8 cellular contexts compared by ENCODE assay signal in genomic region chr20:31605902-31606677, GRCh38. TPM values are rescaled to one million over a fixed set of nuclear protein-coding genes. Genes with fewer than 3 reads are reported as not detected.
DNase-seq lines count a peak whose midpoint lies in the region; ATAC-seq and TF ChIP-seq lines count a peak whose summit lies in the region.

No MANE protein-coding gene starts in this region.

- peak overlapping the region; percentile 100 for H3K27ac Mint-ChIP-seq in mesothelial cell of epicardium

- peak overlapping the region; percentile 96 to 100 for H3K9ac ChIP-seq in duodenal mucosa (ENCODE audit: low read depth in 1 of 2, low read length in 2 of 2)

- peaks cover 46 to 59% of the 10 kb centered on the region in 2 donors for H3K4me1 ChIP-seq in duodenal mucosa (ENCODE audit: control insufficient read depth in 1 of 2, insufficient read depth in 2 of 2, low read length in 2 of 2)
- H3K4me1 ChIP-seq in vagina = peaks cover 68% of the 10 kb centered on the region

- no peak for ATAC-seq in HG02870 (IDR thresholded peaks at IDR 0.05; ENCODE audit: unreplicated experiment)

- no peaks in the 10 kb centered on the region for H3K27me3 ChIP-seq in duodenal mucosa (ENCODE audit: control insufficient read depth in 1 of 2, insufficient read depth in 2 of 2, low read length in 2 of 2)
- no peaks in the 10 kb centered on the region for H3K27me3 ChIP-seq in vagina

- H3K9me3 ChIP-seq in duodenal mucosa (ENCODE audit: control insufficient read depth in 1 of 2, low read length in 2 of 2) (no peaks in the 10 kb centered on the region), vagina (no peaks in the 10 kb centered on the region)

- H3K4me1 Mint-ChIP-seq in mesothelial cell of epicardium = peaks cover 50% of the 10 kb centered on the region

- H3K36me3 ChIP-seq in duodenal mucosa (ENCODE audit: control insufficient read depth in 1 of 2, insufficient read depth in 2 of 2, low read length in 2 of 2) (no peaks in the 10 kb centered on the region), vagina (no peaks in the 10 kb centered on the region)

- H3K4me3 ChIP-seq in duodenal mucosa (ENCODE audit: low read depth in 1 of 2, low read length in 2 of 2) (peak overlapping the region; percentile 90 to 99), vagina (peak overlapping the region; percentile 71 to 96)

- H3K9me3 Mint-ChIP-seq in mesothelial cell of epicardium = no peaks in the 10 kb centered on the region

- no peaks in the 10 kb centered on the region for H3K27me3 Mint-ChIP-seq in mesothelial cell of epicardium (ENCODE audit: low read depth)

- H3K27ac ChIP-seq in duodenal mucosa (ENCODE audit: low read depth, low read length) = peak overlapping the region; percentile 92
- H3K27ac ChIP-seq in vagina = peak overlapping the region; percentile 77

- intact Hi-C loops in vagina (cut with DNase I) = loop anchor here (2.0 kb wide), 1 partner anchor 33 kb away; no protein-coding TSS in a partner anchor

- H3K36me3 Mint-ChIP-seq in mesothelial cell of epicardium = peaks cover 13% of the 10 kb centered on the region

- TF ChIP-seq POLR2A in vagina (IDR thresholded peaks at IDR 0.05) = no peak

- TF ChIP-seq CTCF in mesothelial cell of epicardium (IDR thresholded peaks at IDR 0.05; ENCODE audit: unreplicated experiment) (no peak), vagina (IDR thresholded peaks at IDR 0.05) (no peak)

- DNase-seq in NCI-H526 (lab: John Stamatoyannopoulos, UW) (peak; percentile 46 to 59), NCI-H526 treated with DMSO at 0.1 percent for 48 hours (lab: John Stamatoyannopoulos, UW) (no peak), SK-N-DZ (ENCODE audit: low spot score) (peak; percentile 50), mesothelial cell of epicardium (ENCODE audit: low spot score in 2 of 2, unreplicated experiment in 2 of 2) (no peak), vagina (ENCODE audit: extremely low spot score in 2 of 2) (no peak), DMS114 treated with DMSO at 0.1 percent for 48 hours (lab: John Stamatoyannopoulos, UW; ENCODE audit: unreplicated experiment) (no peak)

- peak overlapping the region; percentile 98 for H3K4me3 Mint-ChIP-seq in mesothelial cell of epicardium

RNA-seq across cellular contexts. Expression of gene ID1, which starts 1.0 kb away (rescaled TPM):
- polyA plus RNA-seq in SK-N-DZ (2014; cell fraction: cytosol; rRNA removed) = 97.4 and 104 TPM in 2 replicates
- 170 and 208 TPM in 2 replicates for polyA plus RNA-seq in SK-N-DZ (2014; cell fraction: nucleus; rRNA removed)
- total RNA-seq in mesothelial cell of epicardium (374 to 378 TPM (median 377 TPM) in 3 replicates), vagina (1,190 TPM)

RNA-seq across cellular contexts. Expression of gene COX4I2, which starts 31.6 kb away (rescaled TPM):
- 6.6 and 10.3 TPM in 2 replicates for polyA plus RNA-seq in SK-N-DZ (2014; cell fraction: cytosol; rRNA removed)
- polyA plus RNA-seq in SK-N-DZ (2014; cell fraction: nucleus; rRNA removed) = 1.2 and 1.3 TPM in 2 replicates
- 0.34 TPM in 1 of 3 replicates, not detected in the others for total RNA-seq in mesothelial cell of epicardium
- total RNA-seq in vagina = 2.5 TPM

Comparison
In these comparisons a context has a peak if more than half of its experiments do, and no peak if none do; other contexts are left out.
1. DNase-seq: peak in NCI-H526 (2 of 2) and SK-N-DZ (single experiment); none in NCI-H526 treated with DMSO at 0.1 percent for 48 hours (single experiment), mesothelial cell of epicardium (0 of 2), vagina (0 of 2) and DMS114 treated with DMSO at 0.1 percent for 48 hours (single experiment).